17 cellular contexts compared by ENCODE assay signal in genomic region chr1:58909162-58909560, GRCh38.
DNase-seq lines count a peak whose midpoint lies in the region; ATAC-seq and TF ChIP-seq lines count a peak whose summit lies in the region.
"Had no signal": no experiment of that assay in that cellular context is flagged by ENCODE, and none has a peak within 500 bp of the region (broad histone marks: within the 10 kb centered on the region; RNA-seq: fewer than 3 reads in every experiment).

No MANE protein-coding gene starts in this region.

- peaks cover 0 to 4% of the 10 kb centered on the region in 2 donors for H3K4me1 ChIP-seq in thyroid gland
- H3K4me1 ChIP-seq: BE2C, uterus had no signal

- no peak for ATAC-seq in HG03378 (IDR thresholded peaks at IDR 0.05; ENCODE audit: unreplicated experiment)
- ATAC-seq: activated CD4-positive, CD25-positive, alpha-beta regulatory T cell treated with anti-CD3 and anti-CD28 coated beads, Interleukin-2, amount 50 U/mL, for 24 hours; body of pancreas; stimulated activated effector memory CD8-positive, alpha-beta T cell treated with anti-CD3 and anti-CD28 coated beads, Interleukin-12 subunit alpha, Interleukin-12 subunit beta, amount 100 ng/mL, for 72 hours had no signal

- H3K27ac ChIP-seq in thyroid gland, result no peak overlapping the region
- H3K27ac ChIP-seq: body of pancreas, uterus had no signal

- no peak for TF ChIP-seq POLR2A in thyroid gland (IDR thresholded peaks at IDR 0.05)

- in situ Hi-C loops in KBM-7 (cut with MboI; ENCODE audit: low pct_unique_long_range_greater_than_20kb, low sequenced_read_pairs) (no loop called here), astrocyte of the spinal cord (cut with HindIII; ENCODE audit: low sequenced_read_pairs) (no loop called here)

- H3K4me3 ChIP-seq in astrocyte of the spinal cord (ENCODE audit: low read depth, low read length), result no peak overlapping the region
- no peak overlapping the region for H3K4me3 ChIP-seq in thyroid gland (replicated peaks in 1 of 3)
- H3K4me3 ChIP-seq: body of pancreas, uterus had no signal

- no peaks in the 10 kb centered on the region for H3K36me3 ChIP-seq in thyroid gland
- H3K36me3 ChIP-seq: BE2C, uterus had no signal

- DNase-seq in AG08396 (ENCODE audit: low spot score) (peak; percentile 71), KBM-7 (peak; percentile 45), astrocyte of the spinal cord (ENCODE audit: low read depth, low spot score) (peak; percentile 69), iris pigment epithelial cell (ENCODE audit: low read depth) (peak; percentile 66), KG1 (lab: John Stamatoyannopoulos, UW) (no peak), thyroid gland (no peak)
- no peak for DNase-seq in activated T-cell treated with anti-CD3 and anti-CD28 coated beads, Interleukin-2, amount 50 U/mL, for 48 hours
- DNase-seq: activated T-cell treated with anti-CD3 and anti-CD28 coated beads, Interleukin-2, amount 50 U/mL, for 24 hours; BE2C; body of pancreas; H7; NCI-H187 treated with DMSO at 0.1 percent for 48 hours; stimulated activated CD4-positive, alpha-beta T cell treated with anti-CD3 and anti-CD28 coated beads, Interleukin-2, amount 100 ng/mL, for 24 hours; uterus had no signal

- TF ChIP-seq CTCF in astrocyte of the spinal cord (IDR thresholded peaks at IDR 0.05; ENCODE audit: low read depth, low read length) (no peak), thyroid gland (IDR thresholded peaks at IDR 0.05) (no peak)

- intact Hi-C loops in thyroid gland (cut with DNase I), result no loop called here

- 76 to 78% methylated on average over 1 of the region's 1 CpG for WGBS in thyroid gland, 2 donors

- no peaks in the 10 kb centered on the region for H3K9me3 ChIP-seq in thyroid gland
- H3K9me3 ChIP-seq: BE2C, body of pancreas, uterus had no signal

- H3K27me3 ChIP-seq in thyroid gland, result no peaks in the 10 kb centered on the region
- H3K27me3 ChIP-seq: BE2C, body of pancreas, uterus had no signal

Comparison
In these comparisons a context has a peak if more than half of its experiments do, and no peak if none do; other contexts are left out.
1. DNase-seq: peak in AG08396 (single experiment), KBM-7 (single experiment), astrocyte of the spinal cord (single experiment) and iris pigment epithelial cell (single experiment); none in KG1 (single experiment), activated T-cell treated with anti-CD3 and anti-CD28 coated beads, Interleukin-2, amount 50 U/mL, for 48 hours (0 of 2) and thyroid gland (0 of 2).